Comparison of ENCODE assay signal across 1 cellular context in genomic region chr4:182893490-182893889, GRCh38.
TF ChIP-seq lines count a peak whose summit lies in the region.

No MANE protein-coding gene starts in this region.

TF ChIP-seq in GM23338, 12 proteins besides CTCF, POLR2A, EP300 and RAD21 (continued from another document):
- TF ChIP-seq ETS1 (IDR thresholded peaks at IDR 0.05) (no peak), ZNF331 (CRISPR knock-in tag; IDR thresholded peaks at IDR 0.05; ENCODE audit: low read depth) (no peak), NANOG (IDR thresholded peaks at IDR 0.05; ENCODE audit: borderline replicate concordance) (no peak), POLR2AphosphoS5 (IDR thresholded peaks at IDR 0.05; ENCODE audit: low read depth) (no peak)
